ENCODE assay signal across 9 cellular contexts in the genomic region with DNA sequence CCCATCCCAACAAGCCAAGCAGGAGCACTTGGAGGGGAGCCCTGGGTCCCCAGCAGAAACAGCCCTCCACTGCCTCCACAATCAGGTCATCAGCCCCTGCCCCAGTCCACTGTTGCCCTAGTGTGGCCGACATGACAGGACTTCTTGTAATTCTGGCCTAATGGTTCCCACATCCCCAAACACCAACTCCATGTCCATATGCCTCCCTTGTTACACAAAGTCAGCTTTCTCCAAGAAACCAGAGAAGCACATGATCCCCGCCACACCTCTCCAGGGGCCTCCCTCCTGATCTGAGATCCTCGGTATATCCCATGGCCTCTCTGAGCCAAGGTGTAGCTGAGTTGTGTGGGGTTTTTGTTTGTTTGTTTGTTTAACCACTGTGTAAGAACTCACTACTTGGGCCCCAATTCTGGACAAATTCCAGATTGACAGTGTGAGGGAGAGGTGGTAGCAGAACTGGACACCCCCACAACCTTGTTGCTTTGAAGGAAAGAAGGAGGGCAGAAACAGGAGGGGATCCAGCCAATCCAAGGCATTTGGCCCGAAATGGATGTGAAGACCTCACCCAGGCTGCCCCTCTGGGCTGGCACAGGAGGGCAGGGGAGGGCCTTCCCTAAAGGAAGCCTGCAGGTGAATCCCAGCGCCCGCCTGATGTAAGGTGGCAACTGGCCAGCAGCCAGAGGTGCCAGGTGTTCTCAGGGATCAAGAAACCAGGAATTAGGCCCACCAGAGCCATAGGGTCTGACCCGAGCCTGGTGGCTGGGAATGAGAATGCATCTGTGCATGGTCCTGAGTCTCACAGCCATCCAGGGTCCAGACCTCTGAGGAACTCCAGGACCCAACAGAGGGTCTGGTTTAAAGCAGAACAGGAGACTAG. TPM values are rescaled to one million over a fixed set of nuclear protein-coding genes. Genes with fewer than 3 reads are reported as not detected.
DNase-seq lines count a peak whose midpoint lies in the region; ATAC-seq and TF ChIP-seq lines count a peak whose summit lies in the region.
"Had no signal": no experiment of that assay in that cellular context is flagged by ENCODE, and none has a peak within 500 bp of the region (broad histone marks: within the 10 kb centered on the region; RNA-seq: fewer than 3 reads in every experiment).

No MANE protein-coding gene starts in this region.

- no peak overlapping the region for H3K4me3 Mint-ChIP-seq in endothelial cell (ENCODE audit: unreplicated experiment)

- DNase-seq in activated effector memory CD4-positive, alpha-beta T cell treated with anti-CD3 and anti-CD28 coated beads, Interleukin-2, amount 50 U/mL, for 16 hours, result peak; percentile 74
- no peak for DNase-seq in activated effector memory CD4-positive, alpha-beta T cell treated with Interleukin-2 at 50 U/mL for 16 hours
- peak; percentile 59 for DNase-seq in SW480 (ENCODE audit: low spot score)
- DNase-seq in fibroblast of villous mesenchyme (ENCODE audit: low read depth), result no peak
- no peak for DNase-seq in hypothalamus (lab: John Stamatoyannopoulos, UW)
- no peak for DNase-seq in endothelial cell (ENCODE audit: low spot score)

- H3K36me3 Mint-ChIP-seq in endothelial cell (ENCODE audit: low read depth, unreplicated experiment), result no peaks in the 10 kb centered on the region

- peak overlapping the region; percentile 20 for H3K27ac ChIP-seq in subcutaneous abdominal adipose tissue (ENCODE audit: low read depth, low read length)
- H3K27ac ChIP-seq: parathyroid adenoma had no signal

- peaks cover 14% of the 10 kb centered on the region for H3K4me1 Mint-ChIP-seq in endothelial cell (ENCODE audit: unreplicated experiment)

- H3K9me3 Mint-ChIP-seq in endothelial cell (ENCODE audit: unreplicated experiment), result no peaks in the 10 kb centered on the region

- ATAC-seq in GM18867 (IDR thresholded peaks at IDR 0.05; ENCODE audit: unreplicated experiment), result no peak

- no peaks in the 10 kb centered on the region for H3K27me3 ChIP-seq in subcutaneous abdominal adipose tissue (ENCODE audit: control insufficient read depth in 5 of 5, insufficient read depth in 4 of 5, low read length in 5 of 5)

- no peak overlapping the region for H3K27ac Mint-ChIP-seq in endothelial cell (ENCODE audit: unreplicated experiment)

- H3K9ac ChIP-seq in subcutaneous abdominal adipose tissue (ENCODE audit: low read length in 5 of 5), result no peak overlapping the region
- H3K9ac ChIP-seq: parathyroid adenoma had no signal

- no peak overlapping the region for H3K4me3 ChIP-seq in fibroblast of villous mesenchyme (ENCODE audit: low read depth, low read length)
- H3K4me3 ChIP-seq in subcutaneous abdominal adipose tissue (ENCODE audit: low read depth in 1 of 5, low read length in 5 of 5), result no peak overlapping the region

- H3K9me3 ChIP-seq in subcutaneous abdominal adipose tissue (ENCODE audit: control insufficient read depth in 5 of 5, low read length in 5 of 5), result no peaks in the 10 kb centered on the region

- H3K4me1 ChIP-seq in subcutaneous abdominal adipose tissue (ENCODE audit: control insufficient read depth in 5 of 5, insufficient read depth in 5 of 5, low read length in 5 of 5), result peaks cover 5 to 58% (median 53%) of the 10 kb centered on the region in 5 donors

- TF ChIP-seq CTCF in fibroblast of villous mesenchyme (IDR thresholded peaks at IDR 0.05; ENCODE audit: insufficient read depth, low read depth, low read length) (peak; percentile 7), endothelial cell (IDR thresholded peaks at IDR 0.05; ENCODE audit: unreplicated experiment) (no peak)

- H3K27me3 Mint-ChIP-seq in endothelial cell (ENCODE audit: unreplicated experiment), result peaks cover 3% of the 10 kb centered on the region

- H3K36me3 ChIP-seq in subcutaneous abdominal adipose tissue (ENCODE audit: control insufficient read depth in 5 of 5, insufficient read depth in 5 of 5, low read length in 5 of 5), result peaks cover 0 to 13% (median 7%) of the 10 kb centered on the region in 5 donors

RNA-seq across cellular contexts. Expression of gene IRF1, which starts 13.5 kb away (rescaled TPM):
- total RNA-seq in fibroblast of villous mesenchyme, result 27.1 and 56.6 TPM in 2 replicates
- total RNA-seq in endothelial cell (ENCODE audit: unreplicated experiment), result 7.1 TPM

Comparison
In these comparisons a context has a peak if more than half of its experiments do, and no peak if none do; other contexts are left out.
1. DNase-seq: peak in activated effector memory CD4-positive, alpha-beta T cell treated with anti-CD3 and anti-CD28 coated beads, Interleukin-2, amount 50 U/mL, for 16 hours (single experiment) and SW480 (single experiment); none in activated effector memory CD4-positive, alpha-beta T cell treated with Interleukin-2 at 50 U/mL for 16 hours (single experiment), fibroblast of villous mesenchyme (single experiment), hypothalamus (0 of 51) and endothelial cell (single experiment).